20 cellular contexts compared by ENCODE assay signal in the genomic region with DNA sequence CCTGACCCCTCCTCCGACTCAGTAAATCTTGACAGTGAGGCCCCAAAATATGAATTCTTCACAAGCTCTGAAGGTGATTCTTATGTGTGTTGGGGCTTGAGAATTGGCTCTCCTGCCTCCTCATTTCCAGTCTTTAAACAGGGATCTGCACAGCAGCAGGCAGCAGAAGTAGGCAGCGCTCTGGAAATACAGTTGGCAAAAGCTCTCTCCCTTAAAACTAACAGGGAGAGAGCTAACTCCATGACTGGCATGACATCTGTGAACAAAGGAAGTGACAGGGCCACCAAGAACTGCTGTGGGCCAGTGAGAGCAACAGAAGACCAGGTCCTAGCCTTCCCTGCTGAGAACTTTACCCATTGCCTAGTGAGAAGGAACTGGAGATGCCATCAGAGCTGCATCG.
"Had no signal": no experiment of that assay in that cellular context is flagged by ENCODE, and none has a peak within 500 bp of the region (broad histone marks: within the 10 kb centered on the region; RNA-seq: fewer than 3 reads in every experiment).

No MANE protein-coding gene starts in this region.

- H3K27ac ChIP-seq: KMS-11, RWPE1 had no signal

- H3K4me2 ChIP-seq: KMS-11, SK-N-SH had no signal

- H3K9me3 ChIP-seq: SK-N-SH had no signal

- ATAC-seq: HepG2, K562, T-cell had no signal

- H3K4me3 ChIP-seq: K562 had no signal

- DNase-seq: Kasumi-1, MM.1S, NCI-H1092 treated with DMSO at 0.1 percent for 48 hours, NCI-H1436, NCI-H187, NCI-H2029, NCI-H2081 treated with DMSO at 0.1 percent for 48 hours, NCI-H2171, NCI-H226, NCI-H510A, NCI-H524 treated with DMSO at 0.1 percent for 48 hours, NCI-H774, SHP77, SK-N-SH, SW 1271, T-cell had no signal

- H3K9ac ChIP-seq: KMS-11, SK-N-SH had no signal

- FAIRE-seq: HepG2, K562 had no signal
